In the genomic region with DNA sequence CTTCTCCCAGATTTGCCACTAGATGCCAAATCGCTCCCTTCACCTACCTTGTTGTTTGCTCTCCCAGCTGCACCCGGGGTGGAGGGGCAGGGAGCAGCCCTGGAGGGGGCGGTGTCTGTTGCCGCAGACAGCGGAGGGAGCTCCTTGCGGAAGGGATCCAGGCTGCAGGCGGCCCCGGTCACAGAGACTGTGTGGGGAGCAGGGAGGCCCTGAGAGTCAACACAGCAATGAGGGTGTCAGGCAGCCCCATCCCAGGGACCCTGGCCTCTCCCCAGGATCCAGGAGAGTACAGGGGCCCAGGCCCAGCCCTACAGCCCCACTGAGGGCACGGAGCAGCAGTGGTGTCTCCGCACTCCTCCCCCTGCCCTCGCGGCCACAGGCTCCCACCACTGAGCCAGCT, we compare ENCODE assay signal across 28 cellular contexts. TPM values are rescaled to one million over a fixed set of nuclear protein-coding genes. Genes with fewer than 3 reads are reported as not detected.
DNase-seq lines count a peak whose midpoint lies in the region; ATAC-seq and TF ChIP-seq lines count a peak whose summit lies in the region.
"Had no signal": no experiment of that assay in that cellular context is flagged by ENCODE, and none has a peak within 500 bp of the region (broad histone marks: within the 10 kb centered on the region; RNA-seq: fewer than 3 reads in every experiment).

No MANE protein-coding gene starts in this region.

- H2AFZ ChIP-seq in neural progenitor cell (replicated peaks) = no peak overlapping the region

- TF ChIP-seq EP300 in gastroesophageal sphincter (IDR thresholded peaks at IDR 0.05) = no peak

- H3K27me3 Mint-ChIP-seq in neural progenitor cell (ENCODE audit: insufficient read depth, low read depth) = no peaks in the 10 kb centered on the region
- H3K27me3 Mint-ChIP-seq: effector memory CD8-positive, alpha-beta T cell; naive thymus-derived CD8-positive, alpha-beta T cell had no signal

- ATAC-seq in heart left ventricle (no peak), left cardiac atrium (no peak), gastroesophageal sphincter (no peak), sciatic nerve (no peak), HG02759 (IDR thresholded peaks at IDR 0.05; ENCODE audit: unreplicated experiment) (no peak), GM21526 (IDR thresholded peaks at IDR 0.05; ENCODE audit: low FRiP score, unreplicated experiment) (no peak)
- ATAC-seq: activated naive CD4-positive, alpha-beta T cell treated with anti-CD3 and anti-CD28 coated beads, Interleukin-2, amount 50 U/mL, for 72 hours; effector memory CD8-positive, alpha-beta T cell; esophagus mucosa; gastrocnemius medialis; GM12878; naive thymus-derived CD8-positive, alpha-beta T cell had no signal

- DNase-seq in heart left ventricle (peak in 3 of 5 donors; percentile 11 to 41 (median 17)), left cardiac atrium (no peak), sciatic nerve (ENCODE audit: low spot score) (peak; percentile 53), neural progenitor cell (ENCODE audit: low spot score) (no peak), SIG-M5 treated with dmso at 0.1 percent for 504 hours (lab: John Stamatoyannopoulos, UW; ENCODE audit: unreplicated experiment) (no peak)
- DNase-seq: activated CD4-positive, alpha-beta T cell treated with anti-CD3 and anti-CD28 coated beads, Interleukin-2, amount 50 U/mL, for 1 hour; Caco-2; DND-41; effector memory CD8-positive, alpha-beta T cell; gastrocnemius medialis; HFFc6; Kasumi-1; NCI-H748 treated with DMSO at 0.1 percent for 48 hours; SJCRH30; stimulated activated CD4-positive, alpha-beta T cell treated with anti-CD3 and anti-CD28 coated beads, Interleukin-2, amount 100 ng/mL, for 24 hours; stimulated activated naive CD4-positive, alpha-beta T cell treated with Interleukin-2 at 50 U/mL for 16 hours had no signal

- WGBS in heart left ventricle, 4 donors = 91 to 97% (median 96%) methylated on average over 11 to 12 of the region's 12 CpGs
- 100% methylated on average over 4 of the region's 12 CpGs; no CpG with 5 or more reads in 1 of the 2 donors for WGBS in gastroesophageal sphincter (ENCODE audit: low coverage in 1 of 2), 2 donors

- H3K4me1 ChIP-seq in heart left ventricle (peaks cover 0 to 39% (median 14%) of the 10 kb centered on the region in 12 donors), gastroesophageal sphincter (peaks cover 0 to 48% (median 24%) of the 10 kb centered on the region in 3 donors), neural progenitor cell (peaks cover 35% of the 10 kb centered on the region)
- H3K4me1 ChIP-seq: A549, BE2C, Caco-2 had no signal

- H3K79me2 ChIP-seq in neural progenitor cell (ENCODE audit: low read depth) = no peaks in the 10 kb centered on the region

- TF ChIP-seq CTCF in heart left ventricle (IDR thresholded peaks at IDR 0.05) (no peak), gastroesophageal sphincter (IDR thresholded peaks at IDR 0.05) (no peak), neural progenitor cell (IDR thresholded peaks at IDR 0.05) (no peak)

- no peak overlapping the region for H3K4me3 Mint-ChIP-seq in neural progenitor cell
- H3K4me3 Mint-ChIP-seq: effector memory CD8-positive, alpha-beta T cell; HFFc6; naive thymus-derived CD8-positive, alpha-beta T cell; T-helper 1 cell treated with Interleukin-12 subunit alpha and Interleukin-12 subunit beta and Interleukin-4 antibody, amounts not matched to agents 30 μg/mL and 1 μg/mL, for 36 hours had no signal

- H3K4me3 ChIP-seq in heart left ventricle (no peak overlapping the region), gastroesophageal sphincter (no peak overlapping the region), neural progenitor cell (no peak overlapping the region)
- H3K4me3 ChIP-seq: A549, ascending aorta, gastrocnemius medialis, GM12878, SJCRH30, tibial nerve had no signal

- H3K4me1 Mint-ChIP-seq in neural progenitor cell = peaks cover 35% of the 10 kb centered on the region

- no peaks in the 10 kb centered on the region for H3K9me3 ChIP-seq in heart left ventricle
- H3K9me3 ChIP-seq in gastroesophageal sphincter = no peaks in the 10 kb centered on the region
- H3K9me3 ChIP-seq in neural progenitor cell (ENCODE audit: low read depth) = no peaks in the 10 kb centered on the region
- H3K9me3 ChIP-seq: A549, ascending aorta, BE2C, Caco-2, gastrocnemius medialis, SJCRH30, tibial nerve had no signal

- H3F3A ChIP-seq in neural progenitor cell (ENCODE audit: low read depth) = peaks cover 31% of the 10 kb centered on the region

- H3K27ac ChIP-seq in heart left ventricle = peak overlapping the region in 1 of 12 donors; percentile 89
- H3K27ac ChIP-seq in gastroesophageal sphincter = peak overlapping the region in 3 of 4 donors; percentile 90 to 94 (median 93)
- no peak overlapping the region for H3K27ac ChIP-seq in neural progenitor cell
- H3K27ac ChIP-seq: A549, gastrocnemius medialis, SJCRH30 had no signal

- H4K20me1 ChIP-seq in neural progenitor cell (ENCODE audit: low read depth) = peaks cover 21% of the 10 kb centered on the region

- no peaks in the 10 kb centered on the region for H3K9me3 Mint-ChIP-seq in neural progenitor cell
- H3K9me3 Mint-ChIP-seq: activated naive CD4-positive, alpha-beta T cell treated with anti-CD3 and anti-CD28 coated beads, Interleukin-2, amount 50 U/mL, for 72 hours; effector memory CD8-positive, alpha-beta T cell; HFFc6; naive thymus-derived CD8-positive, alpha-beta T cell; T-helper 1 cell treated with Interleukin-12 subunit alpha and Interleukin-12 subunit beta and Interleukin-4 antibody, amounts not matched to agents 30 μg/mL and 1 μg/mL, for 36 hours had no signal

- no peak overlapping the region for H3K27ac Mint-ChIP-seq in neural progenitor cell
- H3K27ac Mint-ChIP-seq: activated naive CD4-positive, alpha-beta T cell treated with anti-CD3 and anti-CD28 coated beads, Interleukin-2, amount 50 U/mL, for 72 hours; effector memory CD8-positive, alpha-beta T cell; HFFc6; T-helper 1 cell treated with Interleukin-12 subunit alpha and Interleukin-12 subunit beta and Interleukin-4 antibody, amounts not matched to agents 30 μg/mL and 1 μg/mL, for 36 hours had no signal

- H3K36me3 Mint-ChIP-seq in neural progenitor cell = peaks cover 16% of the 10 kb centered on the region

- H3K9ac ChIP-seq in neural progenitor cell = no peak overlapping the region

- no peak overlapping the region for H3K4me2 ChIP-seq in neural progenitor cell
- H3K4me2 ChIP-seq: A549 had no signal

- H3K36me3 ChIP-seq in heart left ventricle = peaks cover 0 to 24% (median 8%) of the 10 kb centered on the region in 9 donors
- H3K36me3 ChIP-seq in gastroesophageal sphincter = peaks cover 0 to 29% of the 10 kb centered on the region in 2 donors
- H3K36me3 ChIP-seq in neural progenitor cell = no peaks in the 10 kb centered on the region

- intact Hi-C loops in heart left ventricle (cut with DNase I) = no loop called here
- intact Hi-C loops in left cardiac atrium (cut with DNase I) = no loop called here
- intact Hi-C loops in sciatic nerve (cut with DNase I) = no loop called here

- H3K27me3 ChIP-seq in heart left ventricle (no peaks in the 10 kb centered on the region), gastroesophageal sphincter (no peaks in the 10 kb centered on the region), neural progenitor cell (peaks cover 5% of the 10 kb centered on the region)
- H3K27me3 ChIP-seq: ascending aorta, BE2C, gastrocnemius medialis, SJCRH30, tibial nerve had no signal

- TF ChIP-seq POLR2A in heart left ventricle (IDR thresholded peaks at IDR 0.05) (no peak), gastroesophageal sphincter (IDR thresholded peaks at IDR 0.05) (no peak)

RNA-seq across cellular contexts. Expression of gene CHMP6, which starts 50.5 kb away (rescaled TPM):
- total RNA-seq in heart left ventricle (10 to 100 TPM; 17.9 to 25.9 (median 19.4) TPM), left cardiac atrium (10 to 100 TPM; 17.4 to 19.1 TPM), gastroesophageal sphincter (10 to 100 TPM; 17.6 to 26.0 (median 19.0) TPM), sciatic nerve (26.8 TPM), neural progenitor cell (ENCODE audit: low replicate concordance) (11.5 and 20.9 TPM in 2 replicates)
- polyA plus RNA-seq in heart left ventricle = 10 to 100 TPM; 24.4 to 35.5 TPM

Comparison
In these comparisons a context has a peak if more than half of its experiments do, and no peak if none do; other contexts are left out.
1. DNase-seq: peak in heart left ventricle (3 of 5) and sciatic nerve (single experiment); none in left cardiac atrium (single experiment), neural progenitor cell (single experiment) and SIG-M5 treated with dmso at 0.1 percent for 504 hours (single experiment).